20 cellular contexts compared by ENCODE assay signal in the genomic region with DNA sequence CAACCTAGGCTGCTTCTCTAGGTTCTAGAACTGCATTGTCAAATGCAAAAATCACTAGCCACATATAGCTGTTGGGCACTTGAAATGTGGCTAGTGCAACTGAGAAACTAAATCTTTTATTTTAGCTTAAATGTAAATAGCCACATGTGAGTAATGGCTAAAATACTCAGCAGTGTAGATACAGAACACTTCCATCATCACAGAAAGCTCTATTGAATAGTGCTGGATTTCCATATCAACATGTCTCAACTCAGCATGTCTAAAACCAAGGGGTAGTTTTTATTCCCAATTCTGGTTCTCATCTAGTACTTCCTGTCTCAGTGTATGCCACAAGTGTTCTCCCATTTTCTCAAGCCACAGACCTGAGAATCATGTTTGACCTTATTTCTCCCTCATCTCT. TPM values are rescaled to one million over a fixed set of nuclear protein-coding genes. Genes with fewer than 3 reads are reported as not detected.
DNase-seq lines count a peak whose midpoint lies in the region; ATAC-seq and TF ChIP-seq lines count a peak whose summit lies in the region.
"Had no signal": no experiment of that assay in that cellular context is flagged by ENCODE, and none has a peak within 500 bp of the region (broad histone marks: within the 10 kb centered on the region; RNA-seq: fewer than 3 reads in every experiment).

No MANE protein-coding gene starts in this region.

- no peaks in the 10 kb centered on the region for H3K27me3 ChIP-seq in endodermal cell (ENCODE audit: control insufficient read depth, insufficient read depth, low read length, poor library complexity, severe bottlenecking)
- H3K27me3 ChIP-seq: BE2C; BLaER1 treated with 17β-estradiol and CSF1 and Interleukin-3, amounts not matched to agents 10 nM and 100 nM had no signal

- TF ChIP-seq CTCF in HEK293 (tag by site-specific recombination; IDR thresholded peaks at IDR 0.05) (no peak), endodermal cell (conservative IDR thresholded peaks at IDR 0.05) (no peak)

- no peak overlapping the region for H3K4me3 Mint-ChIP-seq in T-helper 17 cell
- no peak overlapping the region for H3K4me3 Mint-ChIP-seq in endodermal cell
- H3K4me3 Mint-ChIP-seq: CD14-positive monocyte; CD4-positive, alpha-beta T cell; CD8-positive, alpha-beta memory T cell had no signal

- H3K9me3 Mint-ChIP-seq in endodermal cell: no peaks in the 10 kb centered on the region
- H3K9me3 Mint-ChIP-seq: CD14-positive monocyte; CD4-positive, alpha-beta T cell; CD8-positive, alpha-beta memory T cell had no signal

- peaks cover 12% of the 10 kb centered on the region for H3K4me1 Mint-ChIP-seq in T-helper 17 cell
- H3K4me1 Mint-ChIP-seq in endodermal cell: peaks cover 1% of the 10 kb centered on the region
- H3K4me1 Mint-ChIP-seq: CD8-positive, alpha-beta memory T cell had no signal

- POLR2A ChIA-PET in HEK293 (lab: Yijun Ruan, JAX): interaction anchor here (0.6 to 1.6 kb wide), 2 partner anchors 42 to 139 kb away, joined by 3 to 6 read pairs; no protein-coding TSS in a partner anchor

- H3K9ac ChIP-seq in endodermal cell (ENCODE audit: extremely low read depth, low read length, poor library complexity, severe bottlenecking): no peak overlapping the region
- H3K9ac ChIP-seq: BLaER1 treated with 17β-estradiol and CSF1 and Interleukin-3, amounts not matched to agents 10 nM and 100 nM had no signal

- H3K27ac Mint-ChIP-seq in T-helper 17 cell (peak overlapping the region; percentile 39), endodermal cell (no peak overlapping the region)
- H3K27ac Mint-ChIP-seq: CD14-positive monocyte; CD4-positive, alpha-beta T cell had no signal

- H3K4me1 ChIP-seq in HEK293 (ENCODE audit: control insufficient read depth, insufficient read depth, low read length) (no peaks in the 10 kb centered on the region), endodermal cell (ENCODE audit: control insufficient read depth, insufficient read depth, low read length) (peaks cover 2% of the 10 kb centered on the region)
- H3K4me1 ChIP-seq: BE2C; BLaER1 treated with 17β-estradiol and CSF1 and Interleukin-3, amounts not matched to agents 10 nM and 100 nM; HAP-1 had no signal

- ATAC-seq in T-helper 17 cell (no peak), HG02884 (IDR thresholded peaks at IDR 0.05; ENCODE audit: unreplicated experiment) (no peak)

- H3K36me3 Mint-ChIP-seq in T-helper 17 cell (ENCODE audit: low read depth) (peaks cover 8% of the 10 kb centered on the region), endodermal cell (ENCODE audit: low read depth) (no peaks in the 10 kb centered on the region)
- H3K36me3 Mint-ChIP-seq: CD14-positive monocyte; CD8-positive, alpha-beta memory T cell had no signal

- H3K27ac ChIP-seq in HEK293 (ENCODE audit: extremely low read depth, low read depth, low read length) (no peak overlapping the region), endodermal cell (ENCODE audit: low read depth, low read length) (no peak overlapping the region)
- H3K27ac ChIP-seq: 22Rv1; BLaER1 treated with 17β-estradiol and CSF1 and Interleukin-3, amounts not matched to agents 10 nM and 100 nM had no signal

- DNase-seq in EH (ENCODE audit: low read depth) (peak; percentile 17), T-helper 17 cell (no peak), fibroblast of peridontal ligament (ENCODE audit: extremely low read depth) (peak; percentile 39), endodermal cell (no peak)
- DNase-seq in activated CD4-positive, alpha-beta T cell treated with anti-CD3 and anti-CD28 coated beads, Interleukin-2, amount 50 U/mL, for 48 hours: no peak
- DNase-seq in stimulated activated CD4-positive, alpha-beta T cell treated with anti-CD3 and anti-CD28 coated beads, Interleukin-2, amount 100 ng/mL, for 48 hours: no peak
- DNase-seq: BE2C; CD4-positive, alpha-beta T cell; CD8-positive, alpha-beta memory T cell; DMS 273 treated with DMSO at 0.1 percent for 48 hours; DMS79; GDM1; GOT3 had no signal

- H3K36me3 ChIP-seq in HEK293 (ENCODE audit: control insufficient read depth in 2 of 2, insufficient read depth in 1 of 2, low read length in 2 of 2) (no peaks in the 10 kb centered on the region), endodermal cell (ENCODE audit: control insufficient read depth, insufficient read depth, low read length) (no peaks in the 10 kb centered on the region)
- H3K36me3 ChIP-seq: BE2C; BLaER1 treated with 17β-estradiol and CSF1 and Interleukin-3, amounts not matched to agents 10 nM and 100 nM; HAP-1 had no signal

- H3K27me3 Mint-ChIP-seq in T-helper 17 cell: peaks cover 19% of the 10 kb centered on the region
- H3K27me3 Mint-ChIP-seq in endodermal cell (ENCODE audit: insufficient read depth): peaks cover 8% of the 10 kb centered on the region
- H3K27me3 Mint-ChIP-seq: CD4-positive, alpha-beta T cell had no signal

- no peaks in the 10 kb centered on the region for H3K9me3 ChIP-seq in HEK293 (ENCODE audit: control insufficient read depth, insufficient read depth, low read depth, low read length)
- H3K9me3 ChIP-seq in T-helper 17 cell (ENCODE audit: control insufficient read depth, low read length, poor library complexity, severe bottlenecking): no peaks in the 10 kb centered on the region
- no peaks in the 10 kb centered on the region for H3K9me3 ChIP-seq in endodermal cell (ENCODE audit: control insufficient read depth, low read length)
- H3K9me3 ChIP-seq: BE2C, HAP-1 had no signal

- CTCF ChIA-PET in HEK293 (lab: Yijun Ruan, JAX): interaction anchor here (0.6 to 0.7 kb wide), 2 partner anchors 42 to 101 kb away, joined by 3 read pairs; no protein-coding TSS in a partner anchor

- H3K4me3 ChIP-seq in HEK293 (ENCODE audit: low read depth, low read length) (no peak overlapping the region), endodermal cell (ENCODE audit: low read length) (no peak overlapping the region)
- H3K4me3 ChIP-seq: BLaER1 treated with 17β-estradiol and CSF1 and Interleukin-3, amounts not matched to agents 10 nM and 100 nM; GM12878; HAP-1 had no signal

TF ChIP-seq in HEK293, 187 proteins besides CTCF, POLR2A, EP300 and RAD21:
- TF ChIP-seq ZNF174 (tag by site-specific recombination; IDR thresholded peaks at IDR 0.05) (no peak), GFI1B (tag by site-specific recombination; IDR thresholded peaks at IDR 0.05) (no peak), SCRT2 (tag by site-specific recombination; IDR thresholded peaks at IDR 0.05) (peak; percentile 23; the same call in 1 of the 2 replicates), SALL2 (tag by site-specific recombination; IDR thresholded peaks at IDR 0.05; ENCODE audit: borderline replicate concordance) (no peak), EGR2 (tag by site-specific recombination; IDR thresholded peaks at IDR 0.05; ENCODE audit: low read depth) (no peak), ZBTB21 (tag by site-specific recombination; IDR thresholded peaks at IDR 0.05) (no peak), ZNF768 (tag by site-specific recombination; IDR thresholded peaks at IDR 0.05) (no peak), ZNF248 (tag by site-specific recombination; IDR thresholded peaks at IDR 0.05) (no peak), KLF9 (tag by site-specific recombination; IDR thresholded peaks at IDR 0.05; ENCODE audit: low read depth) (no peak), RBAK (tag by site-specific recombination; IDR thresholded peaks at IDR 0.05) (no peak), ZNF555 (tag by site-specific recombination; conservative IDR thresholded peaks at IDR 0.05) (no peak), ZNF707 (tag by site-specific recombination; IDR thresholded peaks at IDR 0.05) (no peak), ZEB2 (tag by site-specific recombination; IDR thresholded peaks at IDR 0.05) (no peak), MEIS1 (CRISPR knock-in tag; IDR thresholded peaks at IDR 0.05; ENCODE audit: borderline replicate concordance) (no peak), ZNF76 (tag by site-specific recombination; IDR thresholded peaks at IDR 0.05; ENCODE audit: borderline replicate concordance, low read depth) (no peak), SCRT1 (tag by site-specific recombination; IDR thresholded peaks at IDR 0.05; ENCODE audit: borderline replicate concordance) (0 out of 2 replicates have a peak, but pooled peaks have one; percentile 27)
- TF ChIP-seq, protein P1, sequence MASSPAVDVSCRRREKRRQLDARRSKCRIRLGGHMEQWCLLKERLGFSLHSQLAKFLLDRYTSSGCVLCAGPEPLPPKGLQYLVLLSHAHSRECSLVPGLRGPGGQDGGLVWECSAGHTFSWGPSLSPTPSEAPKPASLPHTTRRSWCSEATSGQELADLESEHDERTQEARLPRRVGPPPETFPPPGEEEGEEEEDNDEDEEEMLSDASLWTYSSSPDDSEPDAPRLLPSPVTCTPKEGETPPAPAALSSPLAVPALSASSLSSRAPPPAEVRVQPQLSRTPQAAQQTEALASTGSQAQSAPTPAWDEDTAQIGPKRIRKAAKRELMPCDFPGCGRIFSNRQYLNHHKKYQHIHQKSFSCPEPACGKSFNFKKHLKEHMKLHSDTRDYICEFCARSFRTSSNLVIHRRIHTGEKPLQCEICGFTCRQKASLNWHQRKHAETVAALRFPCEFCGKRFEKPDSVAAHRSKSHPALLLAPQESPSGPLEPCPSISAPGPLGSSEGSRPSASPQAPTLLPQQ (tag by site-specific recombination; IDR thresholded peaks at IDR 0.05): no peak

RNA-seq across cellular contexts. Expression of a gene that starts 7.5 kb away (rescaled TPM):
- total RNA-seq in T-helper 17 cell: 100 to 1,000 TPM in 1 of 2 donors, 10 to 100 TPM in 1; 97.6 to 136 TPM
- 10 to 100 TPM; 53.6 to 59.8 TPM for total RNA-seq in endodermal cell
- 40.4 TPM for polyA plus RNA-seq in endodermal cell (2013, experiment 1 of 2)
- 41.3 TPM for polyA plus RNA-seq in endodermal cell (2013, experiment 2 of 2)

Comparison
In these comparisons a context has a peak if more than half of its experiments do, and no peak if none do; other contexts are left out.
1. DNase-seq: peak in EH (single experiment) and fibroblast of peridontal ligament (single experiment); none in T-helper 17 cell (0 of 3), endodermal cell (single experiment), activated CD4-positive, alpha-beta T cell treated with anti-CD3 and anti-CD28 coated beads, Interleukin-2, amount 50 U/mL, for 48 hours (0 of 2) and stimulated activated CD4-positive, alpha-beta T cell treated with anti-CD3 and anti-CD28 coated beads, Interleukin-2, amount 100 ng/mL, for 48 hours (0 of 2).